1 cellular context compared by ENCODE assay signal in genomic region chr11:60890696-60891095, GRCh38.
A peak's percentile ranks its signal among the peaks of the same experiment; 100 is the strongest.
TF ChIP-seq lines count a peak whose summit lies in the region.

No MANE protein-coding gene starts in this region.

TF ChIP-seq in K562, 482 proteins besides CTCF, POLR2A, EP300 and RAD21:
- TF ChIP-seq TRIM24 (IDR thresholded peaks at IDR 0.05): no peak
- TF ChIP-seq, protein P1, sequence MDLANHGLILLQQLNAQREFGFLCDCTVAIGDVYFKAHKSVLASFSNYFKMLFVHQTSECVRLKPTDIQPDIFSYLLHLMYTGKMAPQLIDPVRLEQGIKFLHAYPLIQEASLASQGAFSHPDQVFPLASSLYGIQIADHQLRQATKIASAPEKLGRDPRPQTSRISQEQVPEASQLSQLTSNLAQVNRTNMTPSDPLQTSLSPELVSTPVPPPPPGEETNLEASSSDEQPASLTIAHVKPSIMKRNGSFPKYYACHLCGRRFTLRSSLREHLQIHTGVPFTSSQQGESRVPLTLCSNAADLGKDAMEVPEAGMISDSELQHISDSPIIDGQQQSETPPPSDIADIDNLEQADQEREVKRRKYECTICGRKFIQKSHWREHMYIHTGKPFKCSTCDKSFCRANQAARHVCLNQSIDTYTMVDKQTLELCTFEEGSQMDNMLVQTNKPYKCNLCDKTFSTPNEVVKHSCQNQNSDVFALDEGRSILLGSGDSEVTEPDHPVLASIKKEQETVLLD (IDR thresholded peaks at IDR 0.05): no peak
- no peak for TF ChIP-seq RBM17 (IDR thresholded peaks at IDR 0.05; ENCODE audit: borderline replicate concordance, low read depth, low read length)
- TF ChIP-seq, protein P2, sequence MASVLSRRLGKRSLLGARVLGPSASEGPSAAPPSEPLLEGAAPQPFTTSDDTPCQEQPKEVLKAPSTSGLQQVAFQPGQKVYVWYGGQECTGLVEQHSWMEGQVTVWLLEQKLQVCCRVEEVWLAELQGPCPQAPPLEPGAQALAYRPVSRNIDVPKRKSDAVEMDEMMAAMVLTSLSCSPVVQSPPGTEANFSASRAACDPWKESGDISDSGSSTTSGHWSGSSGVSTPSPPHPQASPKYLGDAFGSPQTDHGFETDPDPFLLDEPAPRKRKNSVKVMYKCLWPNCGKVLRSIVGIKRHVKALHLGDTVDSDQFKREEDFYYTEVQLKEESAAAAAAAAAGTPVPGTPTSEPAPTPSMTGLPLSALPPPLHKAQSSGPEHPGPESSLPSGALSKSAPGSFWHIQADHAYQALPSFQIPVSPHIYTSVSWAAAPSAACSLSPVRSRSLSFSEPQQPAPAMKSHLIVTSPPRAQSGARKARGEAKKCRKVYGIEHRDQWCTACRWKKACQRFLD (CRISPR knock-in tag; IDR thresholded peaks at IDR 0.05): 0 out of 2 replicates have a peak, but pooled peaks have one; percentile 14
- no peak for TF ChIP-seq NCOR1 (IDR thresholded peaks at IDR 0.05)
- no peak for TF ChIP-seq FOXO4 (CRISPR knock-in tag; IDR thresholded peaks at IDR 0.05)
- no peak for TF ChIP-seq ZNF764 (CRISPR knock-in tag; IDR thresholded peaks at IDR 0.05; ENCODE audit: low read depth)
TF ChIP-seq in K562: peak in this region for 1.
